Comparison of ENCODE assay signal across 7 cellular contexts in genomic region chr18:54358495-54358793, GRCh38. TPM values are rescaled to one million over a fixed set of nuclear protein-coding genes. Genes with fewer than 3 reads are reported as not detected.
DNase-seq lines count a peak whose midpoint lies in the region; ATAC-seq, FAIRE-seq and TF ChIP-seq lines count a peak whose summit lies in the region.

No MANE protein-coding gene starts in this region.

- H3K36me3 ChIP-seq in OCI-LY7 (ENCODE audit: insufficient read depth, low read length), result peaks cover 26% of the 10 kb centered on the region; the same call in 1 of the 2 replicates
- H3K36me3 ChIP-seq in endothelial cell of umbilical vein (ENCODE audit: control insufficient read depth in 2 of 2, extremely low read depth in 1 of 2, insufficient read depth in 2 of 2, low read length in 2 of 2), result peaks cover 0 to 5% of the 10 kb centered on the region in 2 experiments
- H3K36me3 ChIP-seq in muscle layer of duodenum (ENCODE audit: control insufficient read depth in 1 of 2, insufficient read depth in 2 of 2, low read length in 2 of 2), result no peaks in the 10 kb centered on the region

- no peak overlapping the region for H4K91ac ChIP-seq in H9 (ENCODE audit: insufficient read length, low read depth, low read length)

- H3K9ac ChIP-seq in H9 (ENCODE audit: extremely low read depth, insufficient read length, low read length) (peak overlapping the region; percentile 80), endothelial cell of umbilical vein (replicated peaks; ENCODE audit: extremely low read depth, insufficient read depth, low read length) (peak overlapping the region; percentile 78)

- no peaks in the 10 kb centered on the region; a peak in 2 of 5 replicates for H3K9me3 Mint-ChIP-seq in H9

- dilution Hi-C loops in endothelial cell of umbilical vein (cut with MboI; ENCODE audit: extremely low pct_ligation_motif_present, low sequenced_read_pairs), result no loop called here

- CTCF ChIA-PET in OCI-LY7 (lab: Charles Lee; ENCODE audit: unreplicated experiment) (interaction anchor here (0.7 kb wide), 1 partner anchor 140 kb away, joined by 3 read pairs; no protein-coding TSS in a partner anchor), endothelial cell of umbilical vein (lab: Charles Lee) (interaction anchor here (1.1 to 3.3 kb wide), 4 partner anchors 9 to 134 kb away, joined by 3 to 32 read pairs (median 4); partner anchors contain the start of gene MBD2)

- H3T11ph ChIP-seq in H9 (ENCODE audit: low read length), result no peak overlapping the region

- H3K4me1 ChIP-seq in H9 (ENCODE audit: insufficient read depth, low read length), result peaks cover 3% of the 10 kb centered on the region; the same call in 1 of the 2 replicates
- H3K4me1 ChIP-seq in OCI-LY7 (ENCODE audit: insufficient read depth, low read length, poor library complexity, severe bottlenecking), result peaks cover 21% of the 10 kb centered on the region
- H3K4me1 ChIP-seq in endothelial cell of umbilical vein (ENCODE audit: control insufficient read depth, extremely low read depth, insufficient read depth, low read length), result peaks cover 11% of the 10 kb centered on the region
- H3K4me1 ChIP-seq in muscle layer of duodenum (ENCODE audit: control insufficient read depth in 1 of 2, insufficient read depth in 2 of 2, low read length in 2 of 2), result peaks cover 0 to 6% of the 10 kb centered on the region in 2 donors

- H3K27me3 ChIP-seq in H9 (ENCODE audit: insufficient read depth, low read length) (no peaks in the 10 kb centered on the region), endothelial cell of umbilical vein (ENCODE audit: control insufficient read depth in 2 of 2, insufficient read depth in 2 of 2, low read length in 2 of 2) (no peaks in the 10 kb centered on the region), muscle layer of duodenum (ENCODE audit: low read depth, low read length) (no peaks in the 10 kb centered on the region)

- POLR2A ChIA-PET in OCI-LY7 (lab: Charles Lee) (interaction anchor here (1.7 to 2.5 kb wide), 2 partner anchors 89 to 140 kb away, joined by 4 to 10 read pairs; partner anchors contain the start of gene POLI), endothelial cell of umbilical vein (lab: Charles Lee) (no interaction called here)

- peak overlapping the region; percentile 20 for H3K18ac ChIP-seq in H9 (ENCODE audit: insufficient read length, low read depth, low read length)

- no peak overlapping the region for H2AK5ac ChIP-seq in H9 (ENCODE audit: insufficient read length, low read length)

- H3K79me1 ChIP-seq in H9 (ENCODE audit: insufficient read depth, low read depth, low read length, poor library complexity, severe bottlenecking), result no peaks in the 10 kb centered on the region

- H4K5ac ChIP-seq in H9 (ENCODE audit: insufficient read length, low read depth, low read length), result no peak overlapping the region

- H3K79me2 ChIP-seq in H9 (ENCODE audit: insufficient read depth, low read length), result peaks cover 2% of the 10 kb centered on the region; the same call in 1 of the 2 replicates
- peaks cover 19% of the 10 kb centered on the region for H3K79me2 ChIP-seq in OCI-LY7 (ENCODE audit: insufficient read depth, low read depth, low read length)
- H3K79me2 ChIP-seq in endothelial cell of umbilical vein (ENCODE audit: control insufficient read depth, insufficient read depth, low read length), result peaks cover 19% of the 10 kb centered on the region

- intact Hi-C loops in OCI-LY7 (cut with micrococcal nuclease; ENCODE audit: unreplicated experiment), result loop anchor here (2.0 to 10.0 kb wide), 2 partner anchors 136 to 1226 kb away; partner anchors contain the start of gene TCF4
- intact Hi-C loops in endothelial cell of umbilical vein (cut with micrococcal nuclease), result loop anchor here (1.0 to 5.0 kb wide), 2 partner anchors 30 to 86 kb away; no protein-coding TSS in a partner anchor

- H2BK12ac ChIP-seq in H9 (ENCODE audit: insufficient read length, low read depth, low read length), result no peak overlapping the region

- H4K8ac ChIP-seq in H9 (replicated peaks; ENCODE audit: insufficient read length, low read depth, low read length), result no peak overlapping the region

- H3K36me3 Mint-ChIP-seq in H9 (ENCODE audit: insufficient read depth in 1 of 3, low read depth in 3 of 3), result peaks cover 13 to 26% (median 20%) of the 10 kb centered on the region in 3 experiments; a peak in 6 of 7 replicates

- peaks cover 11% of the 10 kb centered on the region for H3K23me2 ChIP-seq in H9 (ENCODE audit: insufficient read length, low read depth, low read length, poor library complexity, severe bottlenecking)

- H3K9me1 ChIP-seq in endothelial cell of umbilical vein (replicated peaks; ENCODE audit: control insufficient read depth, extremely low read depth, insufficient read depth, low read length), result no peaks in the 10 kb centered on the region

- no peak for TF ChIP-seq CTCF in H9 (conservative IDR thresholded peaks at IDR 0.05)
- no peak for TF ChIP-seq CTCF in OCI-LY7 (conservative IDR thresholded peaks at IDR 0.05; ENCODE audit: low read length)
- no peak for TF ChIP-seq CTCF in endothelial cell of umbilical vein (IDR thresholded peaks at IDR 0.05; ENCODE audit: extremely low read depth in 1 of 2, insufficient read depth in 1 of 2, low read depth in 1 of 2, low read length in 2 of 2)

- peak overlapping the region; percentile 93 to 99 (median 96); a peak in 5 of 7 replicates for H3K27ac Mint-ChIP-seq in H9

- H3K9me3 ChIP-seq in H9 (ENCODE audit: control insufficient read depth, low read depth, low read length), result no peaks in the 10 kb centered on the region
- no peaks in the 10 kb centered on the region for H3K9me3 ChIP-seq in OCI-LY7 (ENCODE audit: low read length)
- no peaks in the 10 kb centered on the region for H3K9me3 ChIP-seq in endothelial cell of umbilical vein (replicated peaks; ENCODE audit: control insufficient read depth, insufficient read depth, low read length)
- H3K9me3 ChIP-seq in muscle layer of duodenum (ENCODE audit: control insufficient read depth in 1 of 2, low read length in 2 of 2), result no peaks in the 10 kb centered on the region

- H3K27me3 Mint-ChIP-seq in H9 (ENCODE audit: low read depth), result no peaks in the 10 kb centered on the region; the same call in 1 of the 2 replicates

- no CpG with 5 or more reads among the region's 15 CpGs for WGBS in H9 (ENCODE audit: extremely low coverage, insufficient read length, low lambda C conversion rate)

- H3K27ac ChIP-seq in H9 (ENCODE audit: insufficient read length, low read depth, low read length) (no peak overlapping the region), OCI-LY7 (ENCODE audit: low read depth, low read length, poor library complexity, severe bottlenecking) (peak overlapping the region; percentile 82), endothelial cell of umbilical vein (ENCODE audit: insufficient read depth, low read depth, low read length) (peak overlapping the region; percentile 51), muscle layer of duodenum (ENCODE audit: low read length) (peak overlapping the region; percentile 47)

- BruUV-seq in OCI-LY7 (replicated peaks; lab: Mats Ljungman, UMichigan) (TSS peak; percentile 43), endothelial cell of umbilical vein (replicated peaks; lab: Mats Ljungman, UMichigan) (no TSS peak)

- no peak overlapping the region for H2BK120ac ChIP-seq in H9 (ENCODE audit: low read depth, low read length, poor library complexity, severe bottlenecking)

- H4K20me1 ChIP-seq in H9 (ENCODE audit: control insufficient read depth, insufficient read depth, insufficient read length) (no peaks in the 10 kb centered on the region), OCI-LY7 (ENCODE audit: insufficient read depth, low read length) (peaks cover 6% of the 10 kb centered on the region; the same call in 1 of the 2 replicates), endothelial cell of umbilical vein (replicated peaks; ENCODE audit: control insufficient read depth, extremely low read depth, insufficient read depth, low read length) (no peaks in the 10 kb centered on the region)

- H2BK5ac ChIP-seq in H9 (ENCODE audit: insufficient read length, low read length), result no peak overlapping the region

- ATAC-seq in GM18502 (IDR thresholded peaks at IDR 0.05; ENCODE audit: poor library complexity, unreplicated experiment), result peak; percentile 16

- H2BK20ac ChIP-seq in H9 (ENCODE audit: low read depth, low read length, poor library complexity, severe bottlenecking), result no peak overlapping the region

- no peak overlapping the region for H3K4ac ChIP-seq in H9 (ENCODE audit: low read depth, low read length)

- no peak overlapping the region for H2AFZ ChIP-seq in H9 (ENCODE audit: low read length)
- peak overlapping the region; percentile 98; the same call in 1 of the 2 replicates for H2AFZ ChIP-seq in OCI-LY7 (ENCODE audit: low read length)
- H2AFZ ChIP-seq in endothelial cell of umbilical vein (ENCODE audit: low read depth, low read length), result peak overlapping the region; percentile 98

- H3K56ac ChIP-seq in H9 (ENCODE audit: insufficient read length, low read depth, low read length), result no peak overlapping the region

- H3K4me1 Mint-ChIP-seq in H9, result peaks cover 23 to 28% of the 10 kb centered on the region in 2 experiments

- H3K4me2 ChIP-seq in H9 (ENCODE audit: insufficient read depth, insufficient read length, low read length) (peak overlapping the region; percentile 98), OCI-LY7 (ENCODE audit: low read length) (peak overlapping the region; percentile 98), endothelial cell of umbilical vein (ENCODE audit: insufficient read depth, low read length) (peak overlapping the region; percentile 99)

- peak overlapping the region; percentile 99 to 100 for H3K4me3 Mint-ChIP-seq in H9

- no peak for DNase-seq in H9
- no peak for DNase-seq in OCI-LY7 (ENCODE audit: low spot score)
- peak; percentile 59 for DNase-seq in endothelial cell of umbilical vein (ENCODE audit: low read depth, low spot score)
- DNase-seq in COLO668 (lab: John Stamatoyannopoulos, UW; ENCODE audit: unreplicated experiment), result no peak
- DNase-seq in ureter (ENCODE audit: low spot score), result no peak

- TF ChIP-seq POLR2A in endothelial cell of umbilical vein (IDR thresholded peaks at IDR 0.05; ENCODE audit: low read depth, low read length), result peak; percentile 4

- H3K4me3 ChIP-seq in OCI-LY7 (ENCODE audit: low read depth, low read length, poor library complexity, severe bottlenecking) (peak overlapping the region; percentile 88), endothelial cell of umbilical vein (replicated peaks in 1 of 3; ENCODE audit: insufficient read depth in 1 of 3, low read depth in 1 of 3, low read length in 3 of 3) (peak overlapping the region; percentile 64 to 98 (median 79)), muscle layer of duodenum (ENCODE audit: low read depth in 1 of 2, low read length in 2 of 2) (peak overlapping the region; percentile 93 to 98)

- no peak overlapping the region for H2BK15ac ChIP-seq in H9 (ENCODE audit: low read depth, low read length)

- H3K9me2 ChIP-seq in OCI-LY7 (ENCODE audit: insufficient read depth, low read length), result no peaks in the 10 kb centered on the region

- H3K14ac ChIP-seq in H9 (ENCODE audit: insufficient read depth, low read length), result 0 out of 2 replicates have a peak overlapping the region, but pooled peaks have one; percentile 25

- H3K23ac ChIP-seq in H9 (ENCODE audit: insufficient read length, low read depth, low read length), result no peak overlapping the region

- peak; percentile 53 for FAIRE-seq in endothelial cell of umbilical vein (lab: Jason Lieb, UNC)

RNA-seq across cellular contexts. Expression of gene C18orf54, which starts 0.7 kb away (rescaled TPM):
- total RNA-seq in H9 (2021), result 21.6 and 23.2 TPM in 2 replicates
- 4.9 and 5.4 TPM in 2 replicates for total RNA-seq in OCI-LY7 (2014; rRNA removed; shearing (Covaris generic))
- 14.1 and 17.5 TPM in 2 replicates for total RNA-seq in OCI-LY7 (2022)
- 20.8 and 21.4 TPM in 2 replicates for total RNA-seq in endothelial cell of umbilical vein
- 2.6 and 4.2 TPM in 2 replicates for polyA plus RNA-seq in endothelial cell of umbilical vein
- 4.5 and 4.8 TPM in 2 replicates for polyA plus RNA-seq in endothelial cell of umbilical vein (2011; cell fraction: cytosol; rRNA removed)
- polyA plus RNA-seq in endothelial cell of umbilical vein (2011; cell fraction: nucleus; rRNA removed), result 5.7 and 9.9 TPM in 2 replicates
- polyA plus RNA-seq in endothelial cell of umbilical vein (2012), result 5.7 and 10.7 TPM in 2 replicates
- 4.4 and 4.7 TPM in 2 replicates for polyA minus RNA-seq in endothelial cell of umbilical vein
- polyA minus RNA-seq in endothelial cell of umbilical vein (2011; cell fraction: cytosol; rRNA and poly(A)+ RNA removed), result 5.1 TPM
- polyA minus RNA-seq in endothelial cell of umbilical vein (2011; cell fraction: nucleus; rRNA and poly(A)+ RNA removed), result 6.3 and 9.3 TPM in 2 replicates
- 3.1 TPM for total RNA-seq in ureter

RNA-seq across cellular contexts. Expression of gene STARD6, which starts 0.8 kb away (rescaled TPM):
- not detected in 2 replicates for total RNA-seq in H9 (2021)
- total RNA-seq in OCI-LY7 (2014; rRNA removed; shearing (Covaris generic)), result not detected in 2 replicates
- total RNA-seq in OCI-LY7 (2022), result not detected in 2 replicates
- not detected in 2 replicates for total RNA-seq in endothelial cell of umbilical vein
- polyA plus RNA-seq in endothelial cell of umbilical vein, result not detected in 2 replicates
- polyA plus RNA-seq in endothelial cell of umbilical vein (2011; cell fraction: cytosol; rRNA removed), result 0.08 and 0.16 TPM in 2 replicates
- polyA plus RNA-seq in endothelial cell of umbilical vein (2011; cell fraction: nucleus; rRNA removed), result 0.21 TPM in 1 of 2 replicates, not detected in the other
- 0.68 TPM in 1 of 2 replicates, not detected in the other for polyA plus RNA-seq in endothelial cell of umbilical vein (2012)
- not detected in 2 replicates for polyA minus RNA-seq in endothelial cell of umbilical vein
- not detected for polyA minus RNA-seq in endothelial cell of umbilical vein (2011; cell fraction: cytosol; rRNA and poly(A)+ RNA removed)
- polyA minus RNA-seq in endothelial cell of umbilical vein (2011; cell fraction: nucleus; rRNA and poly(A)+ RNA removed), result not detected in 2 replicates
- not detected for total RNA-seq in ureter
